In genomic region chr6:33411632-33412005, GRCh38 we compare ENCODE assay signal across 8 cellular contexts. TPM values are rescaled to one million over a fixed set of nuclear protein-coding genes. Genes with fewer than 3 reads are reported as not detected.
DNase-seq lines count a peak whose midpoint lies in the region; ATAC-seq and TF ChIP-seq lines count a peak whose summit lies in the region.

No MANE protein-coding gene starts in this region.

- H3K9me3 ChIP-seq in cardiac muscle cell (ENCODE audit: low read depth) (no peaks in the 10 kb centered on the region), uterus (no peaks in the 10 kb centered on the region)

- H3K27me3 ChIP-seq in cardiac muscle cell (no peaks in the 10 kb centered on the region), mesendoderm (ENCODE audit: insufficient read depth, low read length, poor library complexity) (no peaks in the 10 kb centered on the region), uterus (no peaks in the 10 kb centered on the region)

- no peak overlapping the region for H2BK120ac ChIP-seq in mesendoderm (ENCODE audit: low read depth, low read length)

- H3K23ac ChIP-seq in mesendoderm (ENCODE audit: low read length), result no peak overlapping the region

- no peak for TF ChIP-seq CTCF in cardiac muscle cell (IDR thresholded peaks at IDR 0.05; ENCODE audit: low read depth, low read length)
- TF ChIP-seq CTCF in brain (conservative IDR thresholded peaks at IDR 0.05), result no peak
- no peak for TF ChIP-seq CTCF in uterus (IDR thresholded peaks at IDR 0.05)

- H3K36me3 Mint-ChIP-seq in brain, result peaks cover 31% of the 10 kb centered on the region

- H2AK5ac ChIP-seq in mesendoderm (ENCODE audit: low read length), result no peak overlapping the region

- no peak overlapping the region for H4K5ac ChIP-seq in mesendoderm (ENCODE audit: low read length)

- H3K4me3 Mint-ChIP-seq in brain, result peak overlapping the region; percentile 85 to 97 (median 91)

- peak overlapping the region; percentile 89 to 95 (median 91) for H3K27ac Mint-ChIP-seq in brain

- H3K18ac ChIP-seq in mesendoderm (ENCODE audit: low read length), result no peak overlapping the region

- H2BK15ac ChIP-seq in mesendoderm (replicated peaks; ENCODE audit: low read depth), result no peak overlapping the region

- H3K4ac ChIP-seq in mesendoderm (ENCODE audit: low read depth, low read length), result no peak overlapping the region

- H3K9me3 Mint-ChIP-seq in brain, result no peaks in the 10 kb centered on the region

- peak overlapping the region; percentile 87 for H3K56ac ChIP-seq in mesendoderm (ENCODE audit: low read length)

- H3K9ac ChIP-seq in mesendoderm (ENCODE audit: low read length), result peak overlapping the region; percentile 78

- H4K8ac ChIP-seq in mesendoderm (ENCODE audit: low read depth, low read length), result no peak overlapping the region

- H3K4me1 Mint-ChIP-seq in brain, result peaks cover 56% of the 10 kb centered on the region

- ATAC-seq in HG03139 (IDR thresholded peaks at IDR 0.05; ENCODE audit: unreplicated experiment), result no peak

- intact Hi-C loops in cardiac septum (cut with DNase I) (loop anchor here (10.0 kb wide), 1 partner anchor 283 kb away; no protein-coding TSS in a partner anchor), uterus (cut with DNase I; ENCODE audit: low total_unique reads) (no loop called here)

- peaks cover 6% of the 10 kb centered on the region for H3K4me1 ChIP-seq in cardiac muscle cell (ENCODE audit: low read depth)
- H3K4me1 ChIP-seq in mesendoderm (ENCODE audit: control insufficient read depth, low read depth, low read length), result no peaks in the 10 kb centered on the region
- peaks cover 4 to 5% of the 10 kb centered on the region in 2 donors for H3K4me1 ChIP-seq in uterus

- DNase-seq in cardiac muscle cell (ENCODE audit: low read depth in 1 of 2, low spot score in 1 of 2) (no peak), cardiac septum (ENCODE audit: low spot score) (no peak), mesendoderm (no peak), uterus (no peak), occipital lobe (lab: John Stamatoyannopoulos, UW) (no peak), SIG-M5 treated with dmso at 0.1 percent for 504 hours (lab: John Stamatoyannopoulos, UW; ENCODE audit: unreplicated experiment) (no peak)

- peak overlapping the region; percentile 97 for H3K4me3 ChIP-seq in cardiac muscle cell
- peak overlapping the region; percentile 75 for H3K4me3 ChIP-seq in mesendoderm (ENCODE audit: low read length)
- H3K4me3 ChIP-seq in uterus, result peak overlapping the region; percentile 84 to 85

- H3K27ac ChIP-seq in cardiac muscle cell, result peak overlapping the region; percentile 95
- no peak overlapping the region for H3K27ac ChIP-seq in mesendoderm (ENCODE audit: low read depth, low read length)
- H3K27ac ChIP-seq in uterus, result peak overlapping the region; percentile 97 to 99

- TF ChIP-seq POLR2A in uterus (IDR thresholded peaks at IDR 0.05), result no peak

- H3K79me1 ChIP-seq in mesendoderm (ENCODE audit: low read length), result peaks cover 13% of the 10 kb centered on the region

- H2BK5ac ChIP-seq in mesendoderm (ENCODE audit: low read length), result no peak overlapping the region

- H3K27me3 Mint-ChIP-seq in brain, result no peaks in the 10 kb centered on the region

- peaks cover 14% of the 10 kb centered on the region for H3K79me2 ChIP-seq in mesendoderm (ENCODE audit: control insufficient read depth, insufficient read depth, low read length)

- peaks cover 29% of the 10 kb centered on the region for H3K36me3 ChIP-seq in cardiac muscle cell
- peaks cover 5% of the 10 kb centered on the region for H3K36me3 ChIP-seq in mesendoderm (ENCODE audit: control insufficient read depth, insufficient read depth, low read length)
- H3K36me3 ChIP-seq in uterus, result no peaks in the 10 kb centered on the region

- H3K4me2 ChIP-seq in mesendoderm (ENCODE audit: low read length), result peak overlapping the region; percentile 90

- WGBS in mesendoderm (ENCODE audit: extremely low coverage, insufficient coverage, low lambda C conversion rate), result no CpG with 5 or more reads among the region's 6 CpGs

RNA-seq across cellular contexts. Expression of gene PHF1, which starts 0.8 kb away (rescaled TPM):
- total RNA-seq in cardiac muscle cell, result 61.9 and 116 TPM in 2 replicates
- polyA plus RNA-seq in cardiac muscle cell, result 34.5 and 62.1 TPM in 2 replicates
- total RNA-seq in cardiac septum, result 74.8 TPM
- 115 TPM for polyA plus RNA-seq in brain (ENCODE audit: insufficient read depth, low read depth, low replicate concordance)
- 22.8 TPM for polyA plus RNA-seq in mesendoderm (2013, experiment 1 of 2)
- 22.2 TPM for polyA plus RNA-seq in mesendoderm (2013, experiment 2 of 2)
- 100 to 1,000 TPM in 1 of 4 donors, 10 to 100 TPM in 3; 10.5 to 147 (median 35.3) TPM for total RNA-seq in uterus
- total RNA-seq in occipital lobe, result 17.9 TPM

RNA-seq across cellular contexts. Expression of gene CUTA, which starts 6.3 kb away (rescaled TPM):
- total RNA-seq in cardiac muscle cell, result 304 and 348 TPM in 2 replicates
- 426 and 501 TPM in 2 replicates for polyA plus RNA-seq in cardiac muscle cell
- 94.6 TPM for total RNA-seq in cardiac septum
- 837 TPM for polyA plus RNA-seq in brain (ENCODE audit: insufficient read depth, low read depth, low replicate concordance)
- polyA plus RNA-seq in mesendoderm (2013, experiment 1 of 2), result 227 TPM
- 219 TPM for polyA plus RNA-seq in mesendoderm (2013, experiment 2 of 2)
- 100 to 1,000 TPM in 1 of 4 donors, 10 to 100 TPM in 3; 10.8 to 135 (median 72.7) TPM for total RNA-seq in uterus
- 59.1 TPM for total RNA-seq in occipital lobe

RNA-seq across cellular contexts. Expression of gene SYNGAP1, which starts 8.2 kb away (rescaled TPM):
- total RNA-seq in cardiac muscle cell, result 14.9 and 20.2 TPM in 2 replicates
- 6.8 and 10.5 TPM in 2 replicates for polyA plus RNA-seq in cardiac muscle cell
- 9.0 TPM for total RNA-seq in cardiac septum
- polyA plus RNA-seq in brain (ENCODE audit: insufficient read depth, low read depth, low replicate concordance), result 40.7 TPM
- polyA plus RNA-seq in mesendoderm (2013, experiment 1 of 2), result 42.1 TPM
- polyA plus RNA-seq in mesendoderm (2013, experiment 2 of 2), result 54.9 TPM
- 10 to 100 TPM; 11.5 to 67.6 (median 14.4) TPM for total RNA-seq in uterus
- total RNA-seq in occipital lobe, result 21.5 TPM

RNA-seq across cellular contexts. Expression of gene KIFC1, which starts 20.0 kb away (rescaled TPM):
- total RNA-seq in cardiac muscle cell, result 14.0 and 69.2 TPM in 2 replicates
- 9.4 and 33.3 TPM in 2 replicates for polyA plus RNA-seq in cardiac muscle cell
- total RNA-seq in cardiac septum, result 0.24 TPM
- 89.6 TPM for polyA plus RNA-seq in brain (ENCODE audit: insufficient read depth, low read depth, low replicate concordance)
- polyA plus RNA-seq in mesendoderm (2013, experiment 1 of 2), result 44.8 TPM
- polyA plus RNA-seq in mesendoderm (2013, experiment 2 of 2), result 46.4 TPM
- total RNA-seq in uterus, result 10 to 100 TPM in 1 of 4 donors, 1 to 10 TPM in 1, not detected in 2; 1.8 to 20.0 TPM
- 3.6 TPM for total RNA-seq in occipital lobe

RNA-seq across cellular contexts. Expression of gene ZBTB9, which starts 42.8 kb away (rescaled TPM):
- total RNA-seq in cardiac muscle cell (5.5 and 7.8 TPM in 2 replicates), cardiac septum (4.5 TPM), uterus (10 to 100 TPM in 1 of 4 donors, 1 to 10 TPM in 1, under 1 TPM in 2; under 0.01 to 12.0 (median 4.7) TPM), occipital lobe (9.2 TPM)
- polyA plus RNA-seq in cardiac muscle cell (9.5 and 11.2 TPM in 2 replicates), brain (ENCODE audit: insufficient read depth, low read depth, low replicate concordance) (10.7 TPM)
- polyA plus RNA-seq in mesendoderm (2013, experiment 1 of 2), result 15.1 TPM
- polyA plus RNA-seq in mesendoderm (2013, experiment 2 of 2), result 15.5 TPM
